In genomic region chr16:57391708-57392107, GRCh38 we compare ENCODE assay signal across 2 cellular contexts.
TF ChIP-seq lines count a peak whose summit lies in the region.

No MANE protein-coding gene starts in this region.

TF ChIP-seq in Ishikawa, 13 proteins besides CTCF, POLR2A, EP300 and RAD21:
- TF ChIP-seq EGR1 (IDR thresholded peaks at IDR 0.05) (no peak), MAX (IDR thresholded peaks at IDR 0.05) (no peak), REST (IDR thresholded peaks at IDR 0.05; ENCODE audit: low read depth) (peak; percentile 35; the same call in 1 of the 2 replicates), NFIC (IDR thresholded peaks at IDR 0.05) (no peak), CREB1 (IDR thresholded peaks at IDR 0.05; ENCODE audit: low read depth) (no peak), TCF12 (IDR thresholded peaks at IDR 0.05; ENCODE audit: low read depth) (no peak)
TF ChIP-seq in Ishikawa: peak in this region for 1.

TF ChIP-seq in K562, 482 proteins besides CTCF, POLR2A, EP300 and RAD21:
- TF ChIP-seq MNT (conservative IDR thresholded peaks at IDR 0.05) = no peak
- TF ChIP-seq EGR1 (conservative IDR thresholded peaks at IDR 0.05) = 0 out of 2 replicates have a peak, but pooled peaks have one; percentile 15
